In the genomic region with DNA sequence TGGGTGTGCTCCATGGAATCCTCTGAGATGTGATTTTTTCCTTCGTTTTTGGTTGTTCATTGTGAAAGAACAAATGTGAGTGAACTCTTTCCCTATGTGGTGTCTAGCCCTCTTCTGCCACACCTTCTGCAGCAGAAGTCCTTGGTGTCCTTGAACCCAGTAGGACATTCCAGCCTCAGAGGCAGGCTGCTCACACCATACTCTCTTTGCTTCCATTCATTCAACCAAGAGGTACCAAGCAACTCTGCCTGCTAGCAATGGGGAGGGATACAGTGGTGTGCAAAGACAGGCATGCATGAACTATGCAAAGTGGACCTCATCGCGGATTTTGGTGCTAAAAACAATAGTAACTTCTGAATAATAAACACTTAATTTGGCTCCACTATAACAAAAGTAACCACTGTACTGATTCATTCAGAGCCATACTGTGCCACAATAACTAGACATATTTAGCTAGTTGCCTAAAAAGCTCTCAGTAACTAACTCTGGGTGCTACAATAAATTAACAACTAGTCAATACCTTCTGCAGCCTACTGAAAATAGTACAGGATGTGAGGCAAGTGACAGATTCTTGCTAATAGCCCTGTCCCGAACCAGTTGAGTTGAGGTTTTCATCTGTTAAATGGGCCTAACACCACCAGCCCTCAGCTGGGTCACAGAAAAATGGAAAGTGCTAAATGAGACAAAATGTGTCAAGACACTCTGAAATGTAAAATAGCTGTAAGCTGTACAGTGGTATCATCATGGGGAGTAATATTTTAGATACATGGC, we compare ENCODE assay signal across 15 cellular contexts.
DNase-seq lines count a peak whose midpoint lies in the region; ATAC-seq and TF ChIP-seq lines count a peak whose summit lies in the region.
"Had no signal": no experiment of that assay in that cellular context is flagged by ENCODE, and none has a peak within 500 bp of the region (broad histone marks: within the 10 kb centered on the region; RNA-seq: fewer than 3 reads in every experiment).

No MANE protein-coding gene starts in this region.

- peaks cover 14% of the 10 kb centered on the region for H3K36me3 Mint-ChIP-seq in activated naive CD4-positive, alpha-beta T cell treated with anti-CD3 and anti-CD28 coated beads, Interleukin-2, amount 10 ng/mL, durations not matched to agents 7 days and 5 days
- H3K36me3 Mint-ChIP-seq in activated naive CD8-positive, alpha-beta T cell treated with anti-CD3 and anti-CD28 coated beads, Interleukin-2, amount 50 U/mL, for 24 hours (ENCODE audit: low read depth): peaks cover 4% of the 10 kb centered on the region
- H3K36me3 Mint-ChIP-seq in stimulated activated effector memory CD8-positive, alpha-beta T cell treated with anti-CD3 and anti-CD28 coated beads, Interleukin-12 subunit alpha, Interleukin-12 subunit beta, amount 100 ng/mL, for 72 hours: no peaks in the 10 kb centered on the region

- H3K36me3 ChIP-seq in KMS-11 (ENCODE audit: insufficient read depth): no peaks in the 10 kb centered on the region
- H3K36me3 ChIP-seq: stomach, uterus had no signal

- CTCF ChIA-PET in activated naive CD4-positive, alpha-beta T cell treated with anti-CD3 and anti-CD28 coated beads, Interleukin-2, amount 10 ng/mL, durations not matched to agents 7 days and 5 days (lab: Charles Lee): interaction anchor here (1.0 kb wide), 1 partner anchor 375 kb away, joined by 3 read pairs; no protein-coding TSS in a partner anchor

- peaks cover 60% of the 10 kb centered on the region for H3K4me1 Mint-ChIP-seq in activated naive CD4-positive, alpha-beta T cell treated with anti-CD3 and anti-CD28 coated beads, Interleukin-2, amount 10 ng/mL, durations not matched to agents 7 days and 5 days
- peaks cover 63% of the 10 kb centered on the region for H3K4me1 Mint-ChIP-seq in activated naive CD8-positive, alpha-beta T cell treated with anti-CD3 and anti-CD28 coated beads, Interleukin-2, amount 50 U/mL, for 24 hours
- peaks cover 40% of the 10 kb centered on the region for H3K4me1 Mint-ChIP-seq in stimulated activated effector memory CD8-positive, alpha-beta T cell treated with anti-CD3 and anti-CD28 coated beads, Interleukin-12 subunit alpha, Interleukin-12 subunit beta, amount 100 ng/mL, for 72 hours

- H3K9ac ChIP-seq in KMS-11: no peak overlapping the region

- H4K20me1 ChIP-seq in KMS-11 (ENCODE audit: insufficient read depth): peaks cover 9% of the 10 kb centered on the region

- H3K9me3 Mint-ChIP-seq in activated naive CD4-positive, alpha-beta T cell treated with anti-CD3 and anti-CD28 coated beads, Interleukin-2, amount 10 ng/mL, durations not matched to agents 7 days and 5 days: no peaks in the 10 kb centered on the region
- no peaks in the 10 kb centered on the region for H3K9me3 Mint-ChIP-seq in activated naive CD8-positive, alpha-beta T cell treated with anti-CD3 and anti-CD28 coated beads, Interleukin-2, amount 50 U/mL, for 24 hours
- H3K9me3 Mint-ChIP-seq in stimulated activated effector memory CD8-positive, alpha-beta T cell treated with anti-CD3 and anti-CD28 coated beads, Interleukin-12 subunit alpha, Interleukin-12 subunit beta, amount 100 ng/mL, for 72 hours: no peaks in the 10 kb centered on the region

- no peaks in the 10 kb centered on the region for H3K27me3 Mint-ChIP-seq in activated naive CD4-positive, alpha-beta T cell treated with anti-CD3 and anti-CD28 coated beads, Interleukin-2, amount 10 ng/mL, durations not matched to agents 7 days and 5 days
- H3K27me3 Mint-ChIP-seq in activated naive CD8-positive, alpha-beta T cell treated with anti-CD3 and anti-CD28 coated beads, Interleukin-2, amount 50 U/mL, for 24 hours: no peaks in the 10 kb centered on the region

- peaks cover 2% of the 10 kb centered on the region; the same call in 1 of the 2 replicates for H3K27me3 ChIP-seq in KMS-11 (ENCODE audit: insufficient read depth, low read depth)
- H3K27me3 ChIP-seq: stomach, uterus had no signal

- H3K4me2 ChIP-seq in KMS-11: peak overlapping the region; percentile 44; the same call in 1 of the 2 replicates

- no peak for DNase-seq in activated naive CD4-positive, alpha-beta T cell treated with anti-CD3 and anti-CD28 coated beads, Interleukin-2, amount 10 ng/mL, durations not matched to agents 7 days and 5 days
- no peak for DNase-seq in activated naive CD4-positive, alpha-beta T cell treated with Interleukin-2 at 50 U/mL for 16 hours
- no peak for DNase-seq in activated naive CD8-positive, alpha-beta T cell treated with anti-CD3 and anti-CD28 coated beads, Interleukin-2, amount 50 U/mL, for 24 hours
- DNase-seq in stimulated activated effector memory CD8-positive, alpha-beta T cell treated with anti-CD3 and anti-CD28 coated beads, Interleukin-12 subunit alpha, Interleukin-12 subunit beta, amount 100 ng/mL, for 72 hours (ENCODE audit: low spot score in 2 of 2): peak in 1 of 2 donors; percentile 53
- DNase-seq in T-helper 9 cell: no peak
- DNase-seq: foreskin fibroblast, NCI-H2029, NCI-H524, psoas muscle, stomach, uterus had no signal

- peak overlapping the region; percentile 78 for H3K27ac Mint-ChIP-seq in activated naive CD4-positive, alpha-beta T cell treated with anti-CD3 and anti-CD28 coated beads, Interleukin-2, amount 10 ng/mL, durations not matched to agents 7 days and 5 days
- H3K27ac Mint-ChIP-seq in activated naive CD8-positive, alpha-beta T cell treated with anti-CD3 and anti-CD28 coated beads, Interleukin-2, amount 50 U/mL, for 24 hours: peak overlapping the region; percentile 74
- H3K27ac Mint-ChIP-seq in stimulated activated effector memory CD8-positive, alpha-beta T cell treated with anti-CD3 and anti-CD28 coated beads, Interleukin-12 subunit alpha, Interleukin-12 subunit beta, amount 100 ng/mL, for 72 hours: peak overlapping the region; percentile 30

- H3K4me3 Mint-ChIP-seq in activated naive CD4-positive, alpha-beta T cell treated with anti-CD3 and anti-CD28 coated beads, Interleukin-2, amount 10 ng/mL, durations not matched to agents 7 days and 5 days: no peak overlapping the region
- H3K4me3 Mint-ChIP-seq in activated naive CD8-positive, alpha-beta T cell treated with anti-CD3 and anti-CD28 coated beads, Interleukin-2, amount 50 U/mL, for 24 hours: no peak overlapping the region
- H3K4me3 Mint-ChIP-seq in stimulated activated effector memory CD8-positive, alpha-beta T cell treated with anti-CD3 and anti-CD28 coated beads, Interleukin-12 subunit alpha, Interleukin-12 subunit beta, amount 100 ng/mL, for 72 hours: no peak overlapping the region

- H3K4me1 ChIP-seq in KMS-11 (ENCODE audit: low read depth, poor library complexity, severe bottlenecking): peaks cover 57% of the 10 kb centered on the region

- ATAC-seq in activated naive CD8-positive, alpha-beta T cell treated with anti-CD3 and anti-CD28 coated beads, Interleukin-2, amount 50 U/mL, for 24 hours: no peak
- peak; percentile 31 for ATAC-seq in stimulated activated effector memory CD8-positive, alpha-beta T cell treated with anti-CD3 and anti-CD28 coated beads, Interleukin-12 subunit alpha, Interleukin-12 subunit beta, amount 100 ng/mL, for 72 hours
- ATAC-seq in HG03439 (IDR thresholded peaks at IDR 0.05; ENCODE audit: unreplicated experiment) (no peak), HG02763 (IDR thresholded peaks at IDR 0.05; ENCODE audit: unreplicated experiment) (no peak)
- ATAC-seq: Panc1 had no signal

- H3K79me2 ChIP-seq in KMS-11 (ENCODE audit: insufficient read depth, low read depth): no peaks in the 10 kb centered on the region; the same call in 1 of the 2 replicates

- H3K4me3 ChIP-seq in KMS-11 (IDR thresholded peaks at IDR 0.05; ENCODE audit: insufficient read depth, low read depth, low read length): no peak overlapping the region
- H3K4me3 ChIP-seq: psoas muscle, stomach, uterus had no signal

- H2AFZ ChIP-seq in KMS-11 (ENCODE audit: low read depth): no peak overlapping the region

- no peak overlapping the region for H3K27ac ChIP-seq in KMS-11
- H3K27ac ChIP-seq: psoas muscle, stomach, uterus had no signal

- no peak for TF ChIP-seq CTCF in KMS-11 (conservative IDR thresholded peaks at IDR 0.05; ENCODE audit: low read depth, low read length)
